1 cellular context compared by ENCODE assay signal in the genomic region with DNA sequence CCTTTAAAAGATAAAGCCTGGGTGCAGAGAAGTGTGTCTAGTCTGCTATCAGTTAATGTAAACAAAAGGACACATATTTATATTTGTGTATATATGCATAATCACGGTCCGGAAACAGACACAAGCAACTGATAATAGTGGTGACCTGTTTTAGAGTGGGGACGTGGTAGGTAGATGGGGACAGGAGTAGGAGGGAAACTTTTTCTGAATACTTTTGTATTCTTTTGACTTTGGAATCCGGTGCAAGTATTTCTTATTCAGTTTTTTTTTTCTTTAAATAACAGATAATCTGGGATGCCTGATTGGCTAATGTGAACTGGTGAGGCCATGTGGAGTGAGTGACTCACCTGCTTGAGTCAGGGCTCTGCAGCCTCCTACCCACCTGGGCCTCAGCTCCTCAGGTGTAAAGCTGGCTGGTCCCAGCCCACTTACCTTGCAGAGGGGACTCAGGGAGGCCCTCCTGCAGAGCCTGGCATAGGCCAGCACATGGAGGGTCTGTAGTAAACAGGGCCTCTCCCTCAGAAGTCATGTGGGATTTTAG.
TF ChIP-seq lines count a peak whose summit lies in the region.

No MANE protein-coding gene starts in this region.

TF ChIP-seq in K562, 482 proteins besides CTCF, POLR2A, EP300 and RAD21 (continued from another document and continues in another):
- TF ChIP-seq ZNF24 (IDR thresholded peaks at IDR 0.05) (no peak), NFXL1 (CRISPR knock-in tag; IDR thresholded peaks at IDR 0.05) (no peak), SMARCA4 (IDR thresholded peaks at IDR 0.05) (peak; percentile 82), C11orf30 (IDR thresholded peaks at IDR 0.05; ENCODE audit: low read depth) (peak; percentile 43; the same call in 1 of the 2 replicates), TCF7 (IDR thresholded peaks at IDR 0.05; ENCODE audit: borderline replicate concordance) (no peak), MTF1 (CRISPR knock-in tag; IDR thresholded peaks at IDR 0.05; ENCODE audit: borderline replicate concordance) (no peak), RBM25 (IDR thresholded peaks at IDR 0.05; ENCODE audit: low read depth, low read length, severe bottlenecking) (no peak), TRIM28 (IDR thresholded peaks at IDR 0.05) (no peak), TEAD2 (tag; IDR thresholded peaks at IDR 0.05) (no peak), ZNF175 (CRISPR knock-in tag; IDR thresholded peaks at IDR 0.05; ENCODE audit: low read depth) (0 out of 2 replicates have a peak, but pooled peaks have one; percentile 7), POLR2G (IDR thresholded peaks at IDR 0.05; ENCODE audit: low read depth, low read length) (no peak), RFX7 (CRISPR knock-in tag; IDR thresholded peaks at IDR 0.05) (no peak), ZNF3 (CRISPR knock-in tag; IDR thresholded peaks at IDR 0.05) (no peak), IFI16 (CRISPR knock-in tag; IDR thresholded peaks at IDR 0.05) (no peak), RUNX1 (IDR thresholded peaks at IDR 0.05; ENCODE audit: low read depth) (no peak), BRF1 (IDR thresholded peaks at IDR 0.05; ENCODE audit: borderline replicate concordance, extremely low read depth, insufficient read length) (no peak), MTA1 (IDR thresholded peaks at IDR 0.05; ENCODE audit: borderline replicate concordance) (no peak), FOSL1 (tag; conservative IDR thresholded peaks at IDR 0.05) (peak; percentile 67), DNMT1 (IDR thresholded peaks at IDR 0.05) (no peak), FUS (optimal IDR thresholded peaks at IDR 0.05; ENCODE audit: low read depth, low read length) (no peak), KDM4B (IDR thresholded peaks at IDR 0.05; ENCODE audit: borderline replicate concordance in 2 of 2, low read depth in 1 of 2) (no peak), L3MBTL2 (IDR thresholded peaks at IDR 0.05) (no peak), TFAM (CRISPR knock-in tag; conservative IDR thresholded peaks at IDR 0.05) (no peak), PHTF2 (CRISPR knock-in tag; IDR thresholded peaks at IDR 0.05) (no peak), SMARCE1 (IDR thresholded peaks at IDR 0.05) (peak; percentile 85; the same call in 1 of the 2 replicates), E2F3 (CRISPR knock-in tag; IDR thresholded peaks at IDR 0.05) (no peak)
- TF ChIP-seq, protein P1, sequence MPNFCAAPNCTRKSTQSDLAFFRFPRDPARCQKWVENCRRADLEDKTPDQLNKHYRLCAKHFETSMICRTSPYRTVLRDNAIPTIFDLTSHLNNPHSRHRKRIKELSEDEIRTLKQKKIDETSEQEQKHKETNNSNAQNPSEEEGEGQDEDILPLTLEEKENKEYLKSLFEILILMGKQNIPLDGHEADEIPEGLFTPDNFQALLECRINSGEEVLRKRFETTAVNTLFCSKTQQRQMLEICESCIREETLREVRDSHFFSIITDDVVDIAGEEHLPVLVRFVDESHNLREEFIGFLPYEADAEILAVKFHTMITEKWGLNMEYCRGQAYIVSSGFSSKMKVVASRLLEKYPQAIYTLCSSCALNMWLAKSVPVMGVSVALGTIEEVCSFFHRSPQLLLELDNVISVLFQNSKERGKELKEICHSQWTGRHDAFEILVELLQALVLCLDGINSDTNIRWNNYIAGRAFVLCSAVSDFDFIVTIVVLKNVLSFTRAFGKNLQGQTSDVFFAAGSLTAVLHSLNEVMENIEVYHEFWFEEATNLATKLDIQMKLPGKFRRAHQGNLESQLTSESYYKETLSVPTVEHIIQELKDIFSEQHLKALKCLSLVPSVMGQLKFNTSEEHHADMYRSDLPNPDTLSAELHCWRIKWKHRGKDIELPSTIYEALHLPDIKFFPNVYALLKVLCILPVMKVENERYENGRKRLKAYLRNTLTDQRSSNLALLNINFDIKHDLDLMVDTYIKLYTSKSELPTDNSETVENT (CRISPR knock-in tag; IDR thresholded peaks at IDR 0.05) = no peak
- TF ChIP-seq, protein P2, sequence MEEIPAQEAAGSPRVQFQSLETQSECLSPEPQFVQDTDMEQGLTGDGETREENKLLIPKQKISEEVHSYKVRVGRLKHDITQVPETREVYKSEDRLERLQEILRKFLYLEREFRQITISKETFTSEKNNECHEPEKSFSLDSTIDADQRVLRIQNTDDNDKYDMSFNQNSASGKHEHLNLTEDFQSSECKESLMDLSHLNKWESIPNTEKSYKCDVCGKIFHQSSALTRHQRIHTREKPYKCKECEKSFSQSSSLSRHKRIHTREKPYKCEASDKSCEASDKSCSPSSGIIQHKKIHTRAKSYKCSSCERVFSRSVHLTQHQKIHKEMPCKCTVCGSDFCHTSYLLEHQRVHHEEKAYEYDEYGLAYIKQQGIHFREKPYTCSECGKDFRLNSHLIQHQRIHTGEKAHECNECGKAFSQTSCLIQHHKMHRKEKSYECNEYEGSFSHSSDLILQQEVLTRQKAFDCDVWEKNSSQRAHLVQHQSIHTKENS (CRISPR knock-in tag; IDR thresholded peaks at IDR 0.05) = no peak
- TF ChIP-seq, protein P3, sequence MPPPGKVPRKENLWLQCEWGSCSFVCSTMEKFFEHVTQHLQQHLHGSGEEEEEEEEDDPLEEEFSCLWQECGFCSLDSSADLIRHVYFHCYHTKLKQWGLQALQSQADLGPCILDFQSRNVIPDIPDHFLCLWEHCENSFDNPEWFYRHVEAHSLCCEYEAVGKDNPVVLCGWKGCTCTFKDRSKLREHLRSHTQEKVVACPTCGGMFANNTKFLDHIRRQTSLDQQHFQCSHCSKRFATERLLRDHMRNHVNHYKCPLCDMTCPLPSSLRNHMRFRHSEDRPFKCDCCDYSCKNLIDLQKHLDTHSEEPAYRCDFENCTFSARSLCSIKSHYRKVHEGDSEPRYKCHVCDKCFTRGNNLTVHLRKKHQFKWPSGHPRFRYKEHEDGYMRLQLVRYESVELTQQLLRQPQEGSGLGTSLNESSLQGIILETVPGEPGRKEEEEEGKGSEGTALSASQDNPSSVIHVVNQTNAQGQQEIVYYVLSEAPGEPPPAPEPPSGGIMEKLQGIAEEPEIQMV (tag; conservative IDR thresholded peaks at IDR 0.05; ENCODE audit: low read depth) = no peak
- TF ChIP-seq, protein P4, sequence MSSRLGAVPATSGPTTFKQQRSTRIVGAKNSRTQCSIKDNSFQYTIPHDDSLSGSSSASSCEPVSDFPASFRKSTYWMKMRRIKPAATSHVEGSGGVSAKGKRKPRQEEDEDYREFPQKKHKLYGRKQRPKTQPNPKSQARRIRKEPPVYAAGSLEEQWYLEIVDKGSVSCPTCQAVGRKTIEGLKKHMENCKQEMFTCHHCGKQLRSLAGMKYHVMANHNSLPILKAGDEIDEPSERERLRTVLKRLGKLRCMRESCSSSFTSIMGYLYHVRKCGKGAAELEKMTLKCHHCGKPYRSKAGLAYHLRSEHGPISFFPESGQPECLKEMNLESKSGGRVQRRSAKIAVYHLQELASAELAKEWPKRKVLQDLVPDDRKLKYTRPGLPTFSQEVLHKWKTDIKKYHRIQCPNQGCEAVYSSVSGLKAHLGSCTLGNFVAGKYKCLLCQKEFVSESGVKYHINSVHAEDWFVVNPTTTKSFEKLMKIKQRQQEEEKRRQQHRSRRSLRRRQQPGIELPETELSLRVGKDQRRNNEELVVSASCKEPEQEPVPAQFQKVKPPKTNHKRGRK (tag; IDR thresholded peaks at IDR 0.05) = no peak
- TF ChIP-seq, protein P5, sequence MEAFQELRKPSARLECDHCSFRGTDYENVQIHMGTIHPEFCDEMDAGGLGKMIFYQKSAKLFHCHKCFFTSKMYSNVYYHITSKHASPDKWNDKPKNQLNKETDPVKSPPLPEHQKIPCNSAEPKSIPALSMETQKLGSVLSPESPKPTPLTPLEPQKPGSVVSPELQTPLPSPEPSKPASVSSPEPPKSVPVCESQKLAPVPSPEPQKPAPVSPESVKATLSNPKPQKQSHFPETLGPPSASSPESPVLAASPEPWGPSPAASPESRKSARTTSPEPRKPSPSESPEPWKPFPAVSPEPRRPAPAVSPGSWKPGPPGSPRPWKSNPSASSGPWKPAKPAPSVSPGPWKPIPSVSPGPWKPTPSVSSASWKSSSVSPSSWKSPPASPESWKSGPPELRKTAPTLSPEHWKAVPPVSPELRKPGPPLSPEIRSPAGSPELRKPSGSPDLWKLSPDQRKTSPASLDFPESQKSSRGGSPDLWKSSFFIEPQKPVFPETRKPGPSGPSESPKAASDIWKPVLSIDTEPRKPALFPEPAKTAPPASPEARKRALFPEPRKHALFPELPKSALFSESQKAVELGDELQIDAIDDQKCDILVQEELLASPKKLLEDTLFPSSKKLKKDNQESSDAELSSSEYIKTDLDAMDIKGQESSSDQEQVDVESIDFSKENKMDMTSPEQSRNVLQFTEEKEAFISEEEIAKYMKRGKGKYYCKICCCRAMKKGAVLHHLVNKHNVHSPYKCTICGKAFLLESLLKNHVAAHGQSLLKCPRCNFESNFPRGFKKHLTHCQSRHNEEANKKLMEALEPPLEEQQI (IDR thresholded peaks at IDR 0.05) = no peak
- TF ChIP-seq, protein P6, sequence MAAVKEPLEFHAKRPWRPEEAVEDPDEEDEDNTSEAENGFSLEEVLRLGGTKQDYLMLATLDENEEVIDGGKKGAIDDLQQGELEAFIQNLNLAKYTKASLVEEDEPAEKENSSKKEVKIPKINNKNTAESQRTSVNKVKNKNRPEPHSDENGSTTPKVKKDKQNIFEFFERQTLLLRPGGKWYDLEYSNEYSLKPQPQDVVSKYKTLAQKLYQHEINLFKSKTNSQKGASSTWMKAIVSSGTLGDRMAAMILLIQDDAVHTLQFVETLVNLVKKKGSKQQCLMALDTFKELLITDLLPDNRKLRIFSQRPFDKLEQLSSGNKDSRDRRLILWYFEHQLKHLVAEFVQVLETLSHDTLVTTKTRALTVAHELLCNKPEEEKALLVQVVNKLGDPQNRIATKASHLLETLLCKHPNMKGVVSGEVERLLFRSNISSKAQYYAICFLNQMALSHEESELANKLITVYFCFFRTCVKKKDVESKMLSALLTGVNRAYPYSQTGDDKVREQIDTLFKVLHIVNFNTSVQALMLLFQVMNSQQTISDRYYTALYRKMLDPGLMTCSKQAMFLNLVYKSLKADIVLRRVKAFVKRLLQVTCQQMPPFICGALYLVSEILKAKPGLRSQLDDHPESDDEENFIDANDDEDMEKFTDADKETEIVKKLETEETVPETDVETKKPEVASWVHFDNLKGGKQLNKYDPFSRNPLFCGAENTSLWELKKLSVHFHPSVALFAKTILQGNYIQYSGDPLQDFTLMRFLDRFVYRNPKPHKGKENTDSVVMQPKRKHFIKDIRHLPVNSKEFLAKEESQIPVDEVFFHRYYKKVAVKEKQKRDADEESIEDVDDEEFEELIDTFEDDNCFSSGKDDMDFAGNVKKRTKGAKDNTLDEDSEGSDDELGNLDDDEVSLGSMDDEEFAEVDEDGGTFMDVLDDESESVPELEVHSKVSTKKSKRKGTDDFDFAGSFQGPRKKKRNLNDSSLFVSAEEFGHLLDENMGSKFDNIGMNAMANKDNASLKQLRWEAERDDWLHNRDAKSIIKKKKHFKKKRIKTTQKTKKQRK (IDR thresholded peaks at IDR 0.05; ENCODE audit: borderline replicate concordance, low read depth, low read length) = no peak
- TF ChIP-seq, protein P7, sequence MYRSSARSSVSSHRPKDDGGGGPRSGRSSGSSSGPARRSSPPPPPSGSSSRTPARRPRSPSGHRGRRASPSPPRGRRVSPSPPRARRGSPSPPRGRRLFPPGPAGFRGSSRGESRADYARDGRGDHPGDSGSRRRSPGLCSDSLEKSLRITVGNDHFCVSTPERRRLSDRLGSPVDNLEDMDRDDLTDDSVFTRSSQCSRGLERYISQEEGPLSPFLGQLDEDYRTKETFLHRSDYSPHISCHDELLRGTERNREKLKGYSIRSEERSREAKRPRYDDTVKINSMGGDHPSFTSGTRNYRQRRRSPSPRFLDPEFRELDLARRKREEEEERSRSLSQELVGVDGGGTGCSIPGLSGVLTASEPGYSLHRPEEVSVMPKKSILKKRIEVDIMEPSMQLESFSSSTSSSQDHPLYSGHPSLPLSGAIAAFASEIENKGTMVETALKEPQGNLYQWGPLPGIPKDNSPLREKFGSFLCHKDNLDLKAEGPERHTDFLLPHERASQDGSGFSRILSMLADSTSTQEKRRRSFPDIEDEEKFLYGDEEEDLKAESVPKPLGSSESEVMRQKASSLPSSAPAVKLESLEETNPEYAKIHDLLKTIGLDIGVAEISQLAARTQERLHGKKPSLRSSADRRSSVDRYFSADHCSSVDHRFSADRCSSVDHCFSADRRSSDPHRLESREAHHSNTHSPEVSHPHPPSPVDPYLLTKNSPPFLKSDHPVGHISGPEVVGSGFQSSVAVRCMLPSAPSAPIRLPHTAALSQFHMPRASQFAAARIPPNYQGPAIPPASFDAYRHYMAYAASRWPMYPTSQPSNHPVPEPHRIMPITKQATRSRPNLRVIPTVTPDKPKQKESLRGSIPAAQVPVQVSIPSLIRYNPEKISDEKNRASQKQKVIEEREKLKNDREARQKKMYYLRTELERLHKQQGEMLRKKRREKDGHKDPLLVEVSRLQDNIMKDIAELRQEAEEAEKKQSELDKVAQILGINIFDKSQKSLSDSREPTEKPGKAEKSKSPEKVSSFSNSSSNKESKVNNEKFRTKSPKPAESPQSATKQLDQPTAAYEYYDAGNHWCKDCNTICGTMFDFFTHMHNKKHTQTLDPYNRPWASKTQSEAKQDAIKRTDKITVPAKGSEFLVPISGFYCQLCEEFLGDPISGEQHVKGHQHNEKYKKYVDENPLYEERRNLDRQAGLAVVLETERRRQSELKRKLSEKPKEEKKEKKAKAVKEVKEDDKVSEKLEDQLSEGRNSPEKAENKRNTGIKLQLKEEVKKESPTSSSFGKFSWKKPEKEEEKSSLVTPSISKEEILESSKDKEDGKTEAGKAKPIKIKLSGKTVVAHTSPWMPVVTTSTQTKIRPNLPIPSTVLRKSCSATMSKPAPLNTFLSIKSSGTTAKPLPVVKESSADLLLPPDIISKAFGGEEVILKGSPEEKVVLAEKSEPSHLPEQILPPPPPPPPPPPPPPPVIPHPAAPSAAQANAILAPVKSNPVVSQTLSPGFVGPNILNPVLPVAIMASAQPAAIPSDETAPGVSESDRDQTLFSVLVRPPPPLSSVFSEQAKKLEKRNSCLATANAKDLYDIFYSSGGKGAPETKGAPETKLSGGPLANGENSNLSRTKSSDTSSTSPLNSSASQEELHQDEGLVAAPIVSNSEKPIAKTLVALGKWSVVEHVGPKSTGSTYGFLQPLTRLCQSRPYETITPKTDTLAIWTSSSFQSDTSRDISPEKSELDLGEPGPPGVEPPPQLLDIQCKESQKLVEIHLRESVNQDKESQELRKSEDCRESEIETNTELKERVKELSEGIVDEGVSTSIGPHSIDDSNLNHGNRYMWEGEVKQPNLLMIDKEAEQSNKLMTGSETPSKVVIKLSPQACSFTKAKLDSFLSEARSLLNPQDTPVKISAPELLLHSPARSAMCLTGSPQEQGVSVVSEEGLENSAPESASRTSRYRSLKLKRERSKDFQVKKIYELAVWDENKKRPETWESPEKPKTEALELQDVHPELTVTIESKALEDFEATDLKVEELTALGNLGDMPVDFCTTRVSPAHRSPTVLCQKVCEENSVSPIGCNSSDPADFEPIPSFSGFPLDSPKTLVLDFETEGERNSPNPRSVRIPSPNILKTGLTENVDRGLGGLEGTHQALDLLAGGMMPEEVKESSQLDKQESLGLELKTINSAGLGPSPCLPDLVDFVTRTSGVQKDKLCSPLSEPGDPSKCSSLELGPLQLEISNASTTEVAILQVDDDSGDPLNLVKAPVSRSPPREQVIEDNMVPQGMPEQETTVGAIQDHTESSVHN (IDR thresholded peaks at IDR 0.05; ENCODE audit: borderline replicate concordance in 1 of 2, low read depth in 1 of 2) = no peak
